ENCODE assay signal across 11 cellular contexts in the genomic region with DNA sequence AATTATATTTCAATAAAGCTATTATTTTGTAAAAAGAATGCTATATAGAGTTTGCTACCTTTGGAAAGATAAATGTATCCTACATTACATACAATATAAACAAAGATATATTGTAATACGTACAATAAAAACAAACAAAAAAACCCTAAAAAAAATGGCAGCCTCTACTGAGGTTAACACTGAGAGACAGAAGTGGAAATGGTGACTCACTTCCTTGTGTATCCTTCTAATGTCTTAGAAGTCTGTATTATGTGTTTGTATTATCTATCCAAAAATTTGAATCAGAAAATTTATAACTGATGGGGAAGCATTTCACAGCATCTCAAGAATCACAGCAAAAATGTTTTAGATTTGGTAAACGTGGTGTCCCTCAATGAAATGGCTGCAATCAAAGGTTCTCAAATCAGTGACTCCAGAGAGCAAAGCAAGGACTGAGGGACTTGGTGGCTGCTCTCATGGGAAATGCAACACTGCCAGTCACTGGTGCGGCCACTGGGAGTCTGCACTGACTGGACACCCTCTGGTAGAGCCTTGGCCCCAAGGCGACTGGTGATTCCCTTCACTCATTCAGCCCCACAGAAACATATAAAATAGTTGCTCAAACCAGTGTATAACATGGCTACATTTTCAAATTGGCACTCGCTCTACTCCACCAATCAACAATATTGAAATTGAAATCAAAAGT. TPM values are rescaled to one million over a fixed set of nuclear protein-coding genes. Genes with fewer than 3 reads are reported as not detected.
DNase-seq lines count a peak whose midpoint lies in the region; ATAC-seq and TF ChIP-seq lines count a peak whose summit lies in the region.
"Had no signal": no experiment of that assay in that cellular context is flagged by ENCODE, and none has a peak within 500 bp of the region (broad histone marks: within the 10 kb centered on the region; RNA-seq: fewer than 3 reads in every experiment).

No MANE protein-coding gene starts in this region.

- no peak overlapping the region for H4K8ac ChIP-seq in mesenchymal stem cell (ENCODE audit: low read length)

- no peak overlapping the region for H2BK120ac ChIP-seq in mesenchymal stem cell (ENCODE audit: low read depth, low read length)

- H2BK15ac ChIP-seq in mesenchymal stem cell (ENCODE audit: low read depth, poor library complexity, severe bottlenecking): peak overlapping the region; percentile 17

- no peak overlapping the region for H3K4me2 ChIP-seq in fibroblast of lung (ENCODE audit: extremely low read depth, insufficient read depth, low read length)
- no peak overlapping the region for H3K4me2 ChIP-seq in mesenchymal stem cell (ENCODE audit: low read length, poor library complexity, severe bottlenecking)

- peak overlapping the region; percentile 49; the same call in 1 of the 2 replicates for H3K4me3 ChIP-seq in ACC112 (ENCODE audit: low read depth, low read length)
- no peak overlapping the region for H3K4me3 ChIP-seq in fibroblast of lung (replicated peaks in 1 of 4; ENCODE audit: control extremely low read depth in 1 of 4, insufficient read depth in 1 of 4, low read depth in 3 of 4, low read length in 4 of 4)
- H3K4me3 ChIP-seq in mesenchymal stem cell (ENCODE audit: insufficient read depth in 1 of 2, low read depth in 1 of 2, low read length in 2 of 2): no peak overlapping the region

- no peak overlapping the region for H2AFZ ChIP-seq in ACC112 (ENCODE audit: low read length, unreplicated experiment)
- H2AFZ ChIP-seq in fibroblast of lung (ENCODE audit: low read length): no peak overlapping the region
- H2AFZ ChIP-seq in mesenchymal stem cell (ENCODE audit: low read depth, low read length): no peak overlapping the region

- H3K4me1 ChIP-seq in ACC112 (ENCODE audit: control insufficient read depth, insufficient read depth, low read length, unreplicated experiment): peaks cover 32% of the 10 kb centered on the region
- H3K4me1 ChIP-seq in fibroblast of lung (ENCODE audit: control insufficient read depth, extremely low read depth, insufficient read depth, low read length): peaks cover 5% of the 10 kb centered on the region
- H3K4me1 ChIP-seq in mesenchymal stem cell (ENCODE audit: control insufficient read depth, insufficient read depth, low read depth, low read length): peaks cover 3% of the 10 kb centered on the region

- H2BK5ac ChIP-seq in mesenchymal stem cell (ENCODE audit: low read depth, low read length, poor library complexity, severe bottlenecking): no peak overlapping the region

- peak overlapping the region in 1 of 2 experiments; percentile 49 for H2BK12ac ChIP-seq in mesenchymal stem cell (ENCODE audit: low read length in 2 of 2)

- H3K36me3 ChIP-seq in ACC112 (ENCODE audit: insufficient read depth, low read length) (peaks cover 8% of the 10 kb centered on the region; the same call in 1 of the 2 replicates), fibroblast of lung (ENCODE audit: control insufficient read depth, insufficient read depth, low read length) (no peaks in the 10 kb centered on the region), mesenchymal stem cell (ENCODE audit: control insufficient read depth in 1 of 2, insufficient read depth in 2 of 2, low read depth in 1 of 2, low read length in 2 of 2) (peaks cover 3 to 21% of the 10 kb centered on the region in 2 experiments)

- no peak for TF ChIP-seq CTCF in fibroblast of lung (conservative IDR thresholded peaks at IDR 0.05 in 1 of 2, IDR thresholded peaks at IDR 0.05 in 1 of 2; ENCODE audit: low read depth in 1 of 2, low read length in 2 of 2)

- peak; percentile 10 for DNase-seq in OCI-M1 (lab: John Stamatoyannopoulos, UW)
- DNase-seq in fibroblast of lung (ENCODE audit: low read depth in 2 of 2): peak in 1 of 2 donors; percentile 37
- peak; percentile 51 for DNase-seq in mesenchymal stem cell
- DNase-seq in cerebellar nuclear complex (lab: John Stamatoyannopoulos, UW): no peak
- DNase-seq: activated naive CD8-positive, alpha-beta T cell treated with anti-CD3 and anti-CD28 coated beads, Interleukin-2, amount 10 ng/mL, durations not matched to agents 7 days and 5 days; H9; KG1 had no signal

- no peaks in the 10 kb centered on the region for H3K27me3 ChIP-seq in ACC112 (ENCODE audit: insufficient read depth, low read length)
- no peaks in the 10 kb centered on the region for H3K27me3 ChIP-seq in fibroblast of lung (ENCODE audit: control insufficient read depth, insufficient read depth, low read length)
- H3K27me3 ChIP-seq in mesenchymal stem cell (ENCODE audit: control insufficient read depth in 1 of 2, insufficient read depth in 1 of 2, low read length in 2 of 2): no peaks in the 10 kb centered on the region

- H3K9me3 ChIP-seq in fibroblast of lung (ENCODE audit: control insufficient read depth, insufficient read depth, low read depth, low read length) (no peaks in the 10 kb centered on the region), mesenchymal stem cell (ENCODE audit: control insufficient read depth, low read length) (no peaks in the 10 kb centered on the region)

- H4K91ac ChIP-seq in mesenchymal stem cell (ENCODE audit: low read length): no peak overlapping the region

- H3K18ac ChIP-seq in mesenchymal stem cell (ENCODE audit: low read depth in 1 of 2, low read length in 2 of 2): peak overlapping the region; percentile 3 to 95

- peak overlapping the region in 1 of 2 experiments; percentile 32 for H3K4ac ChIP-seq in mesenchymal stem cell (ENCODE audit: low read depth in 1 of 2, low read length in 2 of 2)

- no peaks in the 10 kb centered on the region for H4K20me1 ChIP-seq in fibroblast of lung (ENCODE audit: control insufficient read depth, extremely low read depth, insufficient read depth, low read length)

- no peak overlapping the region for H2AK5ac ChIP-seq in mesenchymal stem cell (ENCODE audit: low read length, severe bottlenecking)

- H3K9ac ChIP-seq in fibroblast of lung (ENCODE audit: insufficient read depth, low read length) (no peak overlapping the region), mesenchymal stem cell (ENCODE audit: low read length) (no peak overlapping the region)

- no peak overlapping the region for H3K14ac ChIP-seq in mesenchymal stem cell (ENCODE audit: low read length in 2 of 2)

- H3K27ac ChIP-seq in ACC112 (ENCODE audit: low read depth, low read length) (peak overlapping the region; percentile 69), fibroblast of lung (ENCODE audit: insufficient read depth, low read length) (peak overlapping the region; percentile 25), mesenchymal stem cell (ENCODE audit: low read length, poor library complexity, severe bottlenecking) (no peak overlapping the region)

- ATAC-seq in GM21367 (IDR thresholded peaks at IDR 0.05; ENCODE audit: unreplicated experiment) (no peak), GM21515 (IDR thresholded peaks at IDR 0.05; ENCODE audit: unreplicated experiment) (no peak), GM21390 (IDR thresholded peaks at IDR 0.05; ENCODE audit: unreplicated experiment) (no peak)

- 86% methylated on average over 4 of the region's 5 CpGs for WGBS in mesenchymal stem cell

- H3K79me1 ChIP-seq in mesenchymal stem cell (replicated peaks; ENCODE audit: low read length, poor library complexity, severe bottlenecking): peaks cover 4% of the 10 kb centered on the region

- no peak overlapping the region for H3K23ac ChIP-seq in mesenchymal stem cell (ENCODE audit: low read length in 2 of 2)

- no peaks in the 10 kb centered on the region for H3K79me2 ChIP-seq in ACC112 (ENCODE audit: control insufficient read depth, insufficient read depth, low read length, unreplicated experiment)
- no peaks in the 10 kb centered on the region for H3K79me2 ChIP-seq in fibroblast of lung (ENCODE audit: control insufficient read depth, insufficient read depth, low read length)

RNA-seq across cellular contexts. Expression of a gene that starts 53.8 kb away (rescaled TPM):
- 5.9 and 9.2 TPM in 2 replicates for total RNA-seq in fibroblast of lung
- 4.2 and 5.3 TPM in 2 replicates for polyA plus RNA-seq in fibroblast of lung
- polyA plus RNA-seq in fibroblast of lung (2012): 3.2 and 4.2 TPM in 2 replicates
- polyA minus RNA-seq in fibroblast of lung (ENCODE audit: low replicate concordance): 0.55 and 3.2 TPM in 2 replicates
- polyA plus RNA-seq in mesenchymal stem cell (2013, experiment 1 of 2): 6.9 TPM
- polyA plus RNA-seq in mesenchymal stem cell (2013, experiment 2 of 2): 7.7 TPM

RNA-seq across cellular contexts. Expression of a gene that starts 55.9 kb away (rescaled TPM):
- total RNA-seq in fibroblast of lung: under 0.01 TPM in 2 replicates
- 0.26 and 0.46 TPM in 2 replicates for polyA plus RNA-seq in fibroblast of lung
- 0.07 and 0.30 TPM in 2 replicates for polyA plus RNA-seq in fibroblast of lung (2012)
- 0.56 TPM in 1 of 2 replicates, not detected in the other for polyA minus RNA-seq in fibroblast of lung (ENCODE audit: low replicate concordance)
- 0.68 TPM for polyA plus RNA-seq in mesenchymal stem cell (2013, experiment 1 of 2)
- polyA plus RNA-seq in mesenchymal stem cell (2013, experiment 2 of 2): 0.59 TPM
- total RNA-seq: activated naive CD8-positive, alpha-beta T cell treated with anti-CD3 and anti-CD28 coated beads, Interleukin-2, amount 10 ng/mL, durations not matched to agents 7 days and 5 days had no signal

Comparison
In these comparisons a context has a peak if more than half of its experiments do, and no peak if none do; other contexts are left out.
1. DNase-seq: peak in OCI-M1 (single experiment) and mesenchymal stem cell (single experiment); none in cerebellar nuclear complex (0 of 2).